18 cellular contexts compared by ENCODE assay signal in genomic region chr14:74985806-74986205, GRCh38. TPM values are rescaled to one million over a fixed set of nuclear protein-coding genes. Genes with fewer than 3 reads are reported as not detected.
A peak's percentile ranks its signal among the peaks of the same experiment; 100 is the strongest.
DNase-seq lines count a peak whose midpoint lies in the region; ATAC-seq and TF ChIP-seq lines count a peak whose summit lies in the region.
"Had no signal": no experiment of that assay in that cellular context is flagged by ENCODE, and none has a peak within 500 bp of the region (broad histone marks: within the 10 kb centered on the region; RNA-seq: fewer than 3 reads in every experiment).

No MANE protein-coding gene starts in this region.

- no peak overlapping the region for H3K4me3 Mint-ChIP-seq in activated CD8-positive, alpha-beta T cell treated with anti-CD3 and anti-CD28 coated beads, Interleukin-2, amount 10 ng/mL, durations not matched to agents 7 days and 5 days
- H3K4me3 Mint-ChIP-seq in CD8-positive, alpha-beta T cell: no peak overlapping the region
- H3K4me3 Mint-ChIP-seq: B cell; CD8-positive, alpha-beta memory T cell; H9 had no signal

- H3K27ac ChIP-seq in left ventricle myocardium inferior (replicated peaks) (peak overlapping the region; percentile 65), right atrium auricular region (no peak overlapping the region), testis (no peak overlapping the region)
- no peak overlapping the region for H3K27ac ChIP-seq in CD8-positive, alpha-beta T cell (ENCODE audit: low read depth, low read length)
- H3K27ac ChIP-seq: 22Rv1; A549; BLaER1 treated with 17β-estradiol and CSF1 and Interleukin-3, amounts not matched to agents 10 nM and 100 nM; HL-60 had no signal

- 81 to 83% methylated on average over 6 of the region's 6 CpGs for WGBS in testis, 2 donors

- intact Hi-C loops in left ventricle myocardium inferior (cut with micrococcal nuclease) (no loop called here), testis (cut with DNase I; ENCODE audit: low total_unique reads) (no loop called here)
- intact Hi-C loops in CD8-positive, alpha-beta T cell (cut with DNase I, micrococcal nuclease): no loop called here

- CTCF ChIA-PET in activated CD8-positive, alpha-beta T cell treated with anti-CD3 and anti-CD28 coated beads, Interleukin-2, amount 10 ng/mL, durations not matched to agents 7 days and 5 days (lab: Charles Lee): no interaction called here
- CTCF ChIA-PET in CD8-positive, alpha-beta T cell (lab: Charles Lee): interaction anchor here (0.6 kb wide), 1 partner anchor 323 kb away, joined by 3 read pairs; no protein-coding TSS in a partner anchor

- TF ChIP-seq POLR2A in testis (IDR thresholded peaks at IDR 0.05): no peak

- H3K4me1 Mint-ChIP-seq in activated CD8-positive, alpha-beta T cell treated with anti-CD3 and anti-CD28 coated beads, Interleukin-2, amount 10 ng/mL, durations not matched to agents 7 days and 5 days (ENCODE audit: low read depth): no peaks in the 10 kb centered on the region
- H3K4me1 Mint-ChIP-seq in CD8-positive, alpha-beta T cell (ENCODE audit: low read depth): no peaks in the 10 kb centered on the region
- H3K4me1 Mint-ChIP-seq: B cell; CD8-positive, alpha-beta memory T cell had no signal

- ATAC-seq in activated CD8-positive, alpha-beta T cell treated with anti-CD3 and anti-CD28 coated beads, Interleukin-2, amount 10 ng/mL, durations not matched to agents 7 days and 5 days: no peak
- no peak for ATAC-seq in CD8-positive, alpha-beta T cell
- ATAC-seq: A549 had no signal

- H3K27me3 ChIP-seq in left ventricle myocardium inferior (ENCODE audit: low read depth): no peaks in the 10 kb centered on the region
- H3K27me3 ChIP-seq in right atrium auricular region: no peaks in the 10 kb centered on the region
- H3K27me3 ChIP-seq in testis: no peaks in the 10 kb centered on the region
- no peaks in the 10 kb centered on the region for H3K27me3 ChIP-seq in CD8-positive, alpha-beta T cell (ENCODE audit: insufficient read depth, low read length)
- H3K27me3 ChIP-seq: BLaER1 treated with 17β-estradiol and CSF1 and Interleukin-3, amounts not matched to agents 10 nM and 100 nM had no signal

- H3K36me3 ChIP-seq in left ventricle myocardium inferior: no peaks in the 10 kb centered on the region
- H3K36me3 ChIP-seq in right atrium auricular region: no peaks in the 10 kb centered on the region
- H3K36me3 ChIP-seq in testis (ENCODE audit: low read depth, missing control alignments): no peaks in the 10 kb centered on the region
- no peaks in the 10 kb centered on the region for H3K36me3 ChIP-seq in CD8-positive, alpha-beta T cell (ENCODE audit: insufficient read depth, low read length)
- H3K36me3 ChIP-seq: BLaER1 treated with 17β-estradiol and CSF1 and Interleukin-3, amounts not matched to agents 10 nM and 100 nM had no signal

- peaks cover 20% of the 10 kb centered on the region for H3K4me1 ChIP-seq in left ventricle myocardium inferior
- H3K4me1 ChIP-seq in right atrium auricular region: peaks cover 0 to 9% of the 10 kb centered on the region in 2 donors
- H3K4me1 ChIP-seq in testis: no peaks in the 10 kb centered on the region
- no peaks in the 10 kb centered on the region for H3K4me1 ChIP-seq in CD8-positive, alpha-beta T cell (ENCODE audit: insufficient read depth, low read length)
- H3K4me1 ChIP-seq: A549 had no signal

- no peak overlapping the region for H3K4me3 ChIP-seq in left ventricle myocardium inferior
- H3K4me3 ChIP-seq in right atrium auricular region: no peak overlapping the region
- H3K4me3 ChIP-seq in testis: no peak overlapping the region
- H3K4me3 ChIP-seq in CD8-positive, alpha-beta T cell (ENCODE audit: low read depth, low read length): no peak overlapping the region
- H3K4me3 ChIP-seq: A549; BLaER1 treated with 17β-estradiol and CSF1 and Interleukin-3, amounts not matched to agents 10 nM and 100 nM had no signal

- no peaks in the 10 kb centered on the region for H3K36me3 Mint-ChIP-seq in activated CD8-positive, alpha-beta T cell treated with anti-CD3 and anti-CD28 coated beads, Interleukin-2, amount 10 ng/mL, durations not matched to agents 7 days and 5 days (ENCODE audit: low read depth)
- H3K36me3 Mint-ChIP-seq in CD8-positive, alpha-beta T cell: no peaks in the 10 kb centered on the region
- H3K36me3 Mint-ChIP-seq: CD8-positive, alpha-beta memory T cell had no signal

- H3K9me3 ChIP-seq in left ventricle myocardium inferior (replicated peaks) (no peaks in the 10 kb centered on the region), right atrium auricular region (no peaks in the 10 kb centered on the region), testis (no peaks in the 10 kb centered on the region)
- H3K9me3 ChIP-seq in CD8-positive, alpha-beta T cell (ENCODE audit: low read length): no peaks in the 10 kb centered on the region
- H3K9me3 ChIP-seq: A549; BLaER1 treated with 17β-estradiol and CSF1 and Interleukin-3, amounts not matched to agents 10 nM and 100 nM had no signal

- H3K27me3 Mint-ChIP-seq in activated CD8-positive, alpha-beta T cell treated with anti-CD3 and anti-CD28 coated beads, Interleukin-2, amount 10 ng/mL, durations not matched to agents 7 days and 5 days (ENCODE audit: low read depth): peaks cover 4% of the 10 kb centered on the region
- H3K27me3 Mint-ChIP-seq in CD8-positive, alpha-beta T cell (ENCODE audit: low read depth): no peaks in the 10 kb centered on the region
- H3K27me3 Mint-ChIP-seq: B cell had no signal

- DNase-seq in left ventricle myocardium inferior (no peak), right atrium auricular region (ENCODE audit: low spot score) (no peak), islet precursor cell (peak; percentile 29), testis (peak; percentile 9), NOMO-1 treated with DMSO at 0.1 percent for 48 hours (lab: John Stamatoyannopoulos, UW; ENCODE audit: unreplicated experiment) (no peak)
- no peak for DNase-seq in activated T-cell treated with anti-CD3 and anti-CD28 coated beads, Interleukin-2, amount 50 U/mL, for 48 hours
- DNase-seq in activated CD8-positive, alpha-beta T cell treated with anti-CD3 and anti-CD28 coated beads, Interleukin-2, amount 10 ng/mL, durations not matched to agents 7 days and 5 days: no peak
- no peak for DNase-seq in CD8-positive, alpha-beta T cell
- DNase-seq: CD8-positive, alpha-beta memory T cell; COR-L47; DMS 273 treated with DMSO at 0.1 percent for 48 hours; DMS53; H9 had no signal

- H3K9me3 Mint-ChIP-seq in activated CD8-positive, alpha-beta T cell treated with anti-CD3 and anti-CD28 coated beads, Interleukin-2, amount 10 ng/mL, durations not matched to agents 7 days and 5 days (ENCODE audit: insufficient read depth): no peaks in the 10 kb centered on the region
- H3K9me3 Mint-ChIP-seq in CD8-positive, alpha-beta T cell: no peaks in the 10 kb centered on the region
- H3K9me3 Mint-ChIP-seq: CD8-positive, alpha-beta memory T cell; H9 had no signal

- POLR2A ChIA-PET in activated CD8-positive, alpha-beta T cell treated with anti-CD3 and anti-CD28 coated beads, Interleukin-2, amount 10 ng/mL, durations not matched to agents 7 days and 5 days (lab: Charles Lee): no interaction called here
- POLR2A ChIA-PET in CD8-positive, alpha-beta T cell (lab: Charles Lee): no interaction called here

- no peak overlapping the region for H3K27ac Mint-ChIP-seq in activated CD8-positive, alpha-beta T cell treated with anti-CD3 and anti-CD28 coated beads, Interleukin-2, amount 10 ng/mL, durations not matched to agents 7 days and 5 days
- no peak overlapping the region for H3K27ac Mint-ChIP-seq in CD8-positive, alpha-beta T cell
- H3K27ac Mint-ChIP-seq: B cell, H9 had no signal

- TF ChIP-seq CTCF in left ventricle myocardium inferior (IDR thresholded peaks at IDR 0.05; ENCODE audit: borderline replicate concordance): no peak
- no peak for TF ChIP-seq CTCF in right atrium auricular region (IDR thresholded peaks at IDR 0.05)
- TF ChIP-seq CTCF in testis (IDR thresholded peaks at IDR 0.05): no peak
- TF ChIP-seq CTCF in CD8-positive, alpha-beta T cell (IDR thresholded peaks at IDR 0.05): no peak

RNA-seq across cellular contexts. Expression of gene EIF2B2, which starts 16.9 kb away (rescaled TPM):
- total RNA-seq in left ventricle myocardium inferior (31.5 TPM), right atrium auricular region (10 to 100 TPM; 26.1 to 35.3 TPM), testis (10 to 100 TPM; 39.4 to 40.4 TPM)
- polyA plus RNA-seq in testis (ENCODE audit: insufficient read depth, low read depth, low replicate concordance): 124 TPM
- 10 to 100 TPM; 49.1 to 51.0 TPM for total RNA-seq in activated CD8-positive, alpha-beta T cell treated with anti-CD3 and anti-CD28 coated beads, Interleukin-2, amount 10 ng/mL, durations not matched to agents 7 days and 5 days
- total RNA-seq in CD8-positive, alpha-beta T cell: 10 to 100 TPM; 19.8 to 20.6 TPM

RNA-seq across cellular contexts. Expression of gene PGF, which starts 30.4 kb away (rescaled TPM):
- total RNA-seq in left ventricle myocardium inferior: 4.2 TPM
- 1 to 10 TPM; 3.3 to 7.0 TPM for total RNA-seq in right atrium auricular region
- 10 to 100 TPM in 1 of 2 donors, 1 to 10 TPM in 1; 6.5 to 11.5 TPM for total RNA-seq in testis
- polyA plus RNA-seq in testis (ENCODE audit: insufficient read depth, low read depth, low replicate concordance): 5.4 TPM
- total RNA-seq in activated CD8-positive, alpha-beta T cell treated with anti-CD3 and anti-CD28 coated beads, Interleukin-2, amount 10 ng/mL, durations not matched to agents 7 days and 5 days: under 1 TPM in 1 of 2 experiments, not detected in 1; 0.21 TPM
- total RNA-seq in CD8-positive, alpha-beta T cell: under 1 TPM in 1 of 2 experiments, not detected in 1; 0.44 TPM
- polyA plus RNA-seq: CD8-positive, alpha-beta memory T cell had no signal

Comparison
In these comparisons a context has a peak if more than half of its experiments do, and no peak if none do; other contexts are left out.
1. DNase-seq: peak in islet precursor cell (single experiment) and testis (single experiment); none in left ventricle myocardium inferior (single experiment), right atrium auricular region (single experiment), NOMO-1 treated with DMSO at 0.1 percent for 48 hours (single experiment), activated T-cell treated with anti-CD3 and anti-CD28 coated beads, Interleukin-2, amount 50 U/mL, for 48 hours (0 of 2), activated CD8-positive, alpha-beta T cell treated with anti-CD3 and anti-CD28 coated beads, Interleukin-2, amount 10 ng/mL, durations not matched to agents 7 days and 5 days (single experiment) and CD8-positive, alpha-beta T cell (0 of 7).